Comparison of ENCODE assay signal across 21 cellular contexts in genomic region chr1:242412921-242413320, GRCh38.
"Had no signal": no experiment of that assay in that cellular context is flagged by ENCODE, and none has a peak within 500 bp of the region (broad histone marks: within the 10 kb centered on the region; RNA-seq: fewer than 3 reads in every experiment).

No MANE protein-coding gene starts in this region.

- H3K27ac ChIP-seq: foreskin keratinocyte, hepatocyte, left ventricle myocardium inferior, lower lobe of right lung, right atrium auricular region, sigmoid colon, skin epidermis, stomach, thoracic aorta, transverse colon had no signal

- H3K27me3 ChIP-seq: foreskin keratinocyte, hepatocyte, right atrium auricular region, sigmoid colon, stomach, transverse colon had no signal

- ATAC-seq: left cardiac atrium; lower lobe of right lung; natural killer cell; stimulated activated naive B cell treated with anti-CD40 and anti-IgM and Interleukin-4, amounts not matched to agents 10 μg/mL and 1 μg/mL and 100 μg/mL, for 72 hours had no signal

- H3K36me3 ChIP-seq: left ventricle myocardium inferior, lower lobe of right lung, right atrium auricular region, sigmoid colon, stomach, thoracic aorta, transverse colon had no signal

- DNase-seq: effector CD4-positive, alpha-beta T cell; endodermal cell; erythroblast; foreskin keratinocyte; head of caudate nucleus; kidney; left cardiac atrium; left ventricle myocardium inferior; lower lobe of right lung; natural killer cell; sigmoid colon; stimulated activated CD4-positive, alpha-beta T cell treated with anti-CD3 and anti-CD28 coated beads, Interleukin-2, amount 100 ng/mL, for 24 hours; stimulated activated CD4-positive, alpha-beta T cell treated with anti-CD3 and anti-CD28 coated beads, Interleukin-4, amount 100 ng/mL, for 4 hours; stimulated activated naive B cell treated with anti-CD40 and anti-IgM and Interleukin-4, amounts not matched to agents 10 μg/mL and 1 μg/mL and 100 μg/mL, for 72 hours; stomach; substantia nigra; transverse colon had no signal

- H3K4me3 ChIP-seq: hepatocyte, left ventricle myocardium inferior, lower lobe of right lung, right atrium auricular region, sigmoid colon, skin epidermis, stomach, thoracic aorta, transverse colon had no signal
